10 cellular contexts compared by ENCODE assay signal in genomic region chr12:2690348-2691000, GRCh38.
DNase-seq lines count a peak whose midpoint lies in the region; ATAC-seq and TF ChIP-seq lines count a peak whose summit lies in the region.
"Had no signal": no experiment of that assay in that cellular context is flagged by ENCODE, and none has a peak within 500 bp of the region (broad histone marks: within the 10 kb centered on the region; RNA-seq: fewer than 3 reads in every experiment).

No MANE protein-coding gene starts in this region.

- CTCF ChIA-PET in activated B cell treated with CpG ODN at 0.5 μM for 24 hours (lab: Charles Lee) = interaction anchor here (1.5 kb wide), 1 partner anchor 106 kb away, joined by 3 read pairs; no protein-coding TSS in a partner anchor

- H3K36me3 Mint-ChIP-seq in activated CD4-positive, alpha-beta T cell treated with anti-CD3 and anti-CD28 coated beads, Interleukin-2, amount 10 ng/mL, durations not matched to agents 24 days and 14 days (ENCODE audit: low read depth) = peaks cover 2% of the 10 kb centered on the region
- H3K36me3 Mint-ChIP-seq in activated B cell treated with CpG ODN at 0.5 μM for 24 hours (ENCODE audit: low read depth) = no peaks in the 10 kb centered on the region
- peaks cover 6% of the 10 kb centered on the region for H3K36me3 Mint-ChIP-seq in stimulated activated effector memory CD8-positive, alpha-beta T cell treated with anti-CD3 and anti-CD28 coated beads, Interleukin-12 subunit alpha, Interleukin-12 subunit beta, amount 100 ng/mL, for 72 hours

- peak overlapping the region; percentile 82 for H3K4me3 Mint-ChIP-seq in activated CD4-positive, alpha-beta T cell treated with anti-CD3 and anti-CD28 coated beads, Interleukin-2, amount 10 ng/mL, durations not matched to agents 24 days and 14 days
- peak overlapping the region; percentile 84 for H3K4me3 Mint-ChIP-seq in activated B cell treated with CpG ODN at 0.5 μM for 24 hours
- H3K4me3 Mint-ChIP-seq in stimulated activated effector memory CD8-positive, alpha-beta T cell treated with anti-CD3 and anti-CD28 coated beads, Interleukin-12 subunit alpha, Interleukin-12 subunit beta, amount 100 ng/mL, for 72 hours = peak overlapping the region; percentile 80

- peak overlapping the region; percentile 76; the same call in 1 of the 2 replicates for H3K4me3 ChIP-seq in iPS-18c (ENCODE audit: insufficient read depth, low read depth, low read length)
- H3K4me3 ChIP-seq: PC-9 had no signal

- TF ChIP-seq CTCF in activated B cell treated with CpG ODN at 0.5 μM for 24 hours (IDR thresholded peaks at IDR 0.05) = no peak

- ATAC-seq in activated B cell treated with CpG ODN at 0.5 μM for 24 hours (ENCODE audit: low read depth) = no peak
- ATAC-seq in stimulated activated effector memory CD8-positive, alpha-beta T cell treated with anti-CD3 and anti-CD28 coated beads, Interleukin-12 subunit alpha, Interleukin-12 subunit beta, amount 100 ng/mL, for 72 hours = no peak

- no peaks in the 10 kb centered on the region for H3K9me3 Mint-ChIP-seq in activated CD4-positive, alpha-beta T cell treated with anti-CD3 and anti-CD28 coated beads, Interleukin-2, amount 10 ng/mL, durations not matched to agents 24 days and 14 days
- no peaks in the 10 kb centered on the region for H3K9me3 Mint-ChIP-seq in activated B cell treated with CpG ODN at 0.5 μM for 24 hours
- H3K9me3 Mint-ChIP-seq in stimulated activated effector memory CD8-positive, alpha-beta T cell treated with anti-CD3 and anti-CD28 coated beads, Interleukin-12 subunit alpha, Interleukin-12 subunit beta, amount 100 ng/mL, for 72 hours = no peaks in the 10 kb centered on the region

- DNase-seq in activated CD4-positive, alpha-beta T cell treated with anti-CD3 and anti-CD28 coated beads, Interleukin-2, amount 10 ng/mL, durations not matched to agents 24 days and 14 days = no peak
- no peak for DNase-seq in activated CD4-positive, alpha-beta T cell treated with anti-CD3 and anti-CD28 coated beads, Interleukin-2, amount 50 U/mL, for 1 hour
- DNase-seq in activated B cell treated with CpG ODN at 0.5 μM for 24 hours (no peak), posterior vena cava (ENCODE audit: low spot score) (no peak), kidney tubule cell (ENCODE audit: low spot score) (no peak), GDM1 (lab: John Stamatoyannopoulos, UW) (no peak)
- DNase-seq in stimulated activated effector memory CD8-positive, alpha-beta T cell treated with anti-CD3 and anti-CD28 coated beads, Interleukin-12 subunit alpha, Interleukin-12 subunit beta, amount 100 ng/mL, for 72 hours (ENCODE audit: low spot score in 2 of 2) = no peak
- DNase-seq: HCEC 1CT, PC-9 had no signal

- POLR2A ChIA-PET in activated B cell treated with CpG ODN at 0.5 μM for 24 hours (lab: Charles Lee) = interaction anchor here (0.8 kb wide), 3 partner anchors 104 to 123 kb away, joined by 3 read pairs; partner anchors contain the start of gene FKBP4

- no peaks in the 10 kb centered on the region for H3K27me3 Mint-ChIP-seq in activated CD4-positive, alpha-beta T cell treated with anti-CD3 and anti-CD28 coated beads, Interleukin-2, amount 10 ng/mL, durations not matched to agents 24 days and 14 days
- peaks cover 15% of the 10 kb centered on the region for H3K27me3 Mint-ChIP-seq in activated B cell treated with CpG ODN at 0.5 μM for 24 hours

- H3K27ac Mint-ChIP-seq in activated CD4-positive, alpha-beta T cell treated with anti-CD3 and anti-CD28 coated beads, Interleukin-2, amount 10 ng/mL, durations not matched to agents 24 days and 14 days = peak overlapping the region; percentile 91
- H3K27ac Mint-ChIP-seq in activated B cell treated with CpG ODN at 0.5 μM for 24 hours = peak overlapping the region; percentile 59
- H3K27ac Mint-ChIP-seq in stimulated activated effector memory CD8-positive, alpha-beta T cell treated with anti-CD3 and anti-CD28 coated beads, Interleukin-12 subunit alpha, Interleukin-12 subunit beta, amount 100 ng/mL, for 72 hours = peak overlapping the region; percentile 75

- H3K4me1 Mint-ChIP-seq in activated CD4-positive, alpha-beta T cell treated with anti-CD3 and anti-CD28 coated beads, Interleukin-2, amount 10 ng/mL, durations not matched to agents 24 days and 14 days = peaks cover 30% of the 10 kb centered on the region
- peaks cover 23% of the 10 kb centered on the region for H3K4me1 Mint-ChIP-seq in activated B cell treated with CpG ODN at 0.5 μM for 24 hours
- H3K4me1 Mint-ChIP-seq in stimulated activated effector memory CD8-positive, alpha-beta T cell treated with anti-CD3 and anti-CD28 coated beads, Interleukin-12 subunit alpha, Interleukin-12 subunit beta, amount 100 ng/mL, for 72 hours = peaks cover 35% of the 10 kb centered on the region

- intact Hi-C loops in activated CD4-positive, alpha-beta T cell treated with anti-CD3 and anti-CD28 coated beads, Interleukin-2, amount 10 ng/mL, durations not matched to agents 24 days and 14 days (cut with micrococcal nuclease) = loop anchor here (2.0 to 5.0 kb wide), 3 partner anchors 62 to 200 kb away; partner anchors contain the start of genes FOXM1, RHNO1 and TULP3
- intact Hi-C loops in activated B cell treated with CpG ODN at 0.5 μM for 24 hours (cut with micrococcal nuclease) = loop anchor here (10.0 kb wide), 1 partner anchor 344 kb away; no protein-coding TSS in a partner anchor
- intact Hi-C loops in posterior vena cava (cut with DNase I) = no loop called here

- H3K9me3 ChIP-seq in iPS-18c (ENCODE audit: control insufficient read depth, insufficient read depth, low read length) = no peaks in the 10 kb centered on the region

Comparison
In these comparisons a context has a peak if more than half of its experiments do, and no peak if none do; other contexts are left out.
1. intact Hi-C loops: an anchor here in activated CD4-positive, alpha-beta T cell treated with anti-CD3 and anti-CD28 coated beads, Interleukin-2, amount 10 ng/mL, durations not matched to agents 24 days and 14 days (2.0 to 5.0 kb wide) and activated B cell treated with CpG ODN at 0.5 μM for 24 hours (10.0 kb wide); none called in posterior vena cava.